ENCODE assay signal across 19 cellular contexts in genomic region chr9:87875839-87876545, GRCh38. TPM values are rescaled to one million over a fixed set of nuclear protein-coding genes. Genes with fewer than 3 reads are reported as not detected.
DNase-seq lines count a peak whose midpoint lies in the region; ATAC-seq, FAIRE-seq and TF ChIP-seq lines count a peak whose summit lies in the region.
"Had no signal": no experiment of that assay in that cellular context is flagged by ENCODE, and none has a peak within 500 bp of the region (broad histone marks: within the 10 kb centered on the region; RNA-seq: fewer than 3 reads in every experiment).

No MANE protein-coding gene starts in this region.

- no peaks in the 10 kb centered on the region for H3K27me3 Mint-ChIP-seq in Caco-2 (ENCODE audit: insufficient read depth, unreplicated experiment)
- H3K27me3 Mint-ChIP-seq in H9 (ENCODE audit: low read depth) = peaks cover 1% of the 10 kb centered on the region
- peaks cover 13% of the 10 kb centered on the region for H3K27me3 Mint-ChIP-seq in nephron (ENCODE audit: low read depth)

- H2BK12ac ChIP-seq in H9 (ENCODE audit: insufficient read length, low read depth, low read length) = no peak overlapping the region
- 0 out of 2 replicates have a peak overlapping the region, but pooled peaks have one; percentile 27 for H2BK12ac ChIP-seq in H1 (ENCODE audit: low read depth, low read length)

- TF ChIP-seq EP300 in H1 (IDR thresholded peaks at IDR 0.05; ENCODE audit: borderline replicate concordance in 1 of 2, low read depth in 2 of 2, low read length in 2 of 2) = no peak

- H4K5ac ChIP-seq in H9 (ENCODE audit: insufficient read length, low read depth, low read length) = no peak overlapping the region
- no peak overlapping the region for H4K5ac ChIP-seq in H1 (ENCODE audit: insufficient read length, low read depth, low read length)

- no peak overlapping the region for H3K27ac ChIP-seq in H9 (ENCODE audit: insufficient read length, low read depth, low read length)
- H3K27ac ChIP-seq in H1 (ENCODE audit: low read depth, low read length) = no peak overlapping the region
- H3K27ac ChIP-seq in GM23248 = no peak overlapping the region
- no peak overlapping the region for H3K27ac ChIP-seq in right cardiac atrium (ENCODE audit: low read length)
- H3K27ac ChIP-seq: BLaER1 had no signal

- H2BK120ac ChIP-seq in H9 (ENCODE audit: low read depth, low read length, poor library complexity, severe bottlenecking) = no peak overlapping the region
- H2BK120ac ChIP-seq in H1 (replicated peaks; ENCODE audit: low read depth, low read length) = no peak overlapping the region

- no peak overlapping the region for H3K56ac ChIP-seq in H9 (ENCODE audit: insufficient read length, low read depth, low read length)
- no peak overlapping the region for H3K56ac ChIP-seq in H1 (replicated peaks; ENCODE audit: insufficient read length, low read depth, low read length)

- H3K9ac ChIP-seq in H9 (ENCODE audit: extremely low read depth, insufficient read length, low read length) (no peak overlapping the region), H1 (replicated peaks in 1 of 4; ENCODE audit: extremely low read depth in 1 of 4, low read depth in 3 of 4, low read length in 3 of 4) (no peak overlapping the region), GM23248 (no peak overlapping the region)
- H3K9ac ChIP-seq: BLaER1 had no signal

- H3K18ac ChIP-seq in H9 (ENCODE audit: insufficient read length, low read depth, low read length) (no peak overlapping the region), H1 (ENCODE audit: extremely low read depth, low read length) (no peak overlapping the region; the same call in 1 of the 2 replicates)

- H3K27me3 ChIP-seq in Caco-2 (replicated peaks; ENCODE audit: control insufficient read depth, insufficient read depth, low read length) = no peaks in the 10 kb centered on the region
- no peaks in the 10 kb centered on the region for H3K27me3 ChIP-seq in H9 (ENCODE audit: insufficient read depth, low read length)
- no peaks in the 10 kb centered on the region; a peak in 1 of 7 replicates for H3K27me3 ChIP-seq in H1 (replicated peaks in 1 of 4; ENCODE audit: control insufficient read depth in 3 of 4, extremely low read depth in 1 of 4, insufficient read depth in 3 of 4, low read length in 3 of 4)
- no peaks in the 10 kb centered on the region for H3K27me3 ChIP-seq in GM23248 (replicated peaks; ENCODE audit: insufficient read depth)
- H3K27me3 ChIP-seq in right cardiac atrium (ENCODE audit: control insufficient read depth, insufficient read depth) = no peaks in the 10 kb centered on the region
- H3K27me3 ChIP-seq in BE2C = no peaks in the 10 kb centered on the region
- H3K27me3 ChIP-seq: BLaER1 had no signal

- H3K4me3 ChIP-seq in Caco-2 (ENCODE audit: low read depth, low read length) (no peak overlapping the region), H1 (ENCODE audit: extremely low read depth in 1 of 4, insufficient read depth in 2 of 4, low read depth in 3 of 4, low read length in 4 of 4) (no peak overlapping the region), GM23248 (no peak overlapping the region), right cardiac atrium (ENCODE audit: low read length) (no peak overlapping the region), BE2C (ENCODE audit: low read depth, low read length) (no peak overlapping the region)
- H3K4me3 ChIP-seq: BLaER1, HAP-1 had no signal

- no TSS peak for BruUV-seq in Caco-2 (replicated peaks; lab: Mats Ljungman, UMichigan)

- H3K23me2 ChIP-seq in H9 (ENCODE audit: insufficient read length, low read depth, low read length, poor library complexity, severe bottlenecking) = no peaks in the 10 kb centered on the region
- H3K23me2 ChIP-seq in H1 (ENCODE audit: low read depth, low read length) = no peaks in the 10 kb centered on the region; the same call in 1 of the 2 replicates

- H2BK20ac ChIP-seq in H9 (ENCODE audit: low read depth, low read length, poor library complexity, severe bottlenecking) (no peak overlapping the region), H1 (ENCODE audit: low read length) (no peak overlapping the region; the same call in 1 of the 2 replicates)

- POLR2A ChIA-PET in Caco-2 (lab: Charles Lee) (no interaction called here), H1 (lab: Charles Lee; ENCODE audit: partially characterized antibody) (no interaction called here)

- H3K23ac ChIP-seq in H9 (ENCODE audit: insufficient read length, low read depth, low read length) (no peak overlapping the region), H1 (ENCODE audit: insufficient read length) (no peak overlapping the region)

- in situ Hi-C loops in GM23248 (cut with MboI) = no loop called here

- H2BK5ac ChIP-seq in H9 (ENCODE audit: insufficient read length, low read length) (no peak overlapping the region), H1 (ENCODE audit: low read depth, low read length) (no peak overlapping the region)

- H3K79me1 ChIP-seq in H9 (ENCODE audit: insufficient read depth, low read depth, low read length, poor library complexity, severe bottlenecking) (no peaks in the 10 kb centered on the region), H1 (ENCODE audit: low read depth, low read length) (no peaks in the 10 kb centered on the region)

- H3K9me3 Mint-ChIP-seq in Caco-2 (ENCODE audit: unreplicated experiment) (no peaks in the 10 kb centered on the region), H9 (peaks cover 0 to 9% of the 10 kb centered on the region in 2 experiments; a peak in 2 of 5 replicates), nephron (peaks cover 3% of the 10 kb centered on the region)
- H3K9me3 Mint-ChIP-seq: CD8-positive, alpha-beta memory T cell had no signal

- no peak for ATAC-seq in right cardiac atrium

- H4K20me1 ChIP-seq in H9 (ENCODE audit: control insufficient read depth, insufficient read depth, insufficient read length) = no peaks in the 10 kb centered on the region
- no peaks in the 10 kb centered on the region for H4K20me1 ChIP-seq in H1 (replicated peaks in 1 of 2; ENCODE audit: control insufficient read depth in 1 of 2, insufficient read depth in 2 of 2, low read length in 2 of 2)
- H4K20me1 ChIP-seq in GM23248 (ENCODE audit: insufficient read depth) = no peaks in the 10 kb centered on the region
- H4K20me1 ChIP-seq: BLaER1 had no signal

- TF ChIP-seq CTCF in Caco-2 (IDR thresholded peaks at IDR 0.05; ENCODE audit: insufficient read depth in 1 of 2, low read depth in 1 of 2, low read length in 1 of 2, severe bottlenecking in 1 of 2, unreplicated experiment in 1 of 2) (no peak), H9 (conservative IDR thresholded peaks at IDR 0.05) (no peak), H1 (IDR thresholded peaks at IDR 0.05; ENCODE audit: control extremely low read depth in 1 of 3, insufficient read depth in 1 of 3, low read depth in 1 of 3, low read length in 3 of 3) (no peak), nephron (IDR thresholded peaks at IDR 0.05; ENCODE audit: unreplicated experiment in 3 of 3) (no peak), BE2C (IDR thresholded peaks at IDR 0.05; ENCODE audit: low read depth, low read length) (no peak)

- no CpG with 5 or more reads among the region's 5 CpGs for WGBS in H9 (ENCODE audit: extremely low coverage, insufficient read length, low lambda C conversion rate)
- WGBS in H1 (ENCODE audit: extremely low coverage in 1 of 2, insufficient coverage in 1 of 2, insufficient read length in 1 of 2, insufficient replicate concordance in 2 of 2, low coverage in 1 of 2, low lambda C conversion rate in 2 of 2, missing lambda C conversion rate in 1 of 2), 2 experiments = 67% methylated on average over 5 of the region's 5 CpGs; no CpG with 5 or more reads in 1 of the 2 experiments
- 77 to 82% methylated on average over 5 of the region's 5 CpGs for WGBS in GM23248 (ENCODE audit: low coverage in 1 of 2, low lambda C conversion rate in 2 of 2, missing lambda C conversion rate in 2 of 2), 2 experiments
- WGBS in right cardiac atrium = 59% methylated on average over 5 of the region's 5 CpGs

- no peak overlapping the region for H2AK5ac ChIP-seq in H9 (ENCODE audit: insufficient read length, low read length)
- peak overlapping the region; percentile 19; the same call in 1 of the 2 replicates for H2AK5ac ChIP-seq in H1 (ENCODE audit: low read depth, low read length)

- H3K4me1 Mint-ChIP-seq in Caco-2 (ENCODE audit: low read depth, unreplicated experiment) (peaks cover 17% of the 10 kb centered on the region), H9 (peaks cover 34 to 35% of the 10 kb centered on the region in 2 experiments), nephron (peaks cover 36% of the 10 kb centered on the region)
- H3K4me1 Mint-ChIP-seq: CD8-positive, alpha-beta memory T cell had no signal

- H3K14ac ChIP-seq in H9 (ENCODE audit: insufficient read depth, low read length) (no peak overlapping the region), H1 (ENCODE audit: insufficient read length) (no peak overlapping the region)

- intact Hi-C loops in Caco-2 (cut with micrococcal nuclease; ENCODE audit: unreplicated experiment) (no loop called here), right cardiac atrium (cut with DNase I) (no loop called here)

- H3K36me3 ChIP-seq in Caco-2 (ENCODE audit: control insufficient read depth, insufficient read depth, low read length) (no peaks in the 10 kb centered on the region), H1 (ENCODE audit: control insufficient read depth in 2 of 4, insufficient read depth in 4 of 4, low read length in 3 of 4) (no peaks in the 10 kb centered on the region), GM23248 (ENCODE audit: low read depth) (no peaks in the 10 kb centered on the region), BE2C (no peaks in the 10 kb centered on the region)
- H3K36me3 ChIP-seq: BLaER1, HAP-1 had no signal

- no peaks in the 10 kb centered on the region for H3K9me2 ChIP-seq in GM23248 (ENCODE audit: insufficient read depth)

- H3K4me1 ChIP-seq in Caco-2 = peaks cover 25% of the 10 kb centered on the region
- H3K4me1 ChIP-seq in H9 (ENCODE audit: insufficient read depth, low read length) = peaks cover 11% of the 10 kb centered on the region; the same call in 1 of the 2 replicates
- H3K4me1 ChIP-seq in H1 (replicated peaks in 1 of 4; ENCODE audit: control insufficient read depth in 3 of 4, insufficient read depth in 4 of 4, low read length in 3 of 4) = peaks cover 0 to 3% (median under 1%) of the 10 kb centered on the region in 4 experiments; a peak in 2 of 7 replicates
- H3K4me1 ChIP-seq in GM23248 (ENCODE audit: insufficient read depth) = peaks cover 13% of the 10 kb centered on the region
- no peaks in the 10 kb centered on the region for H3K4me1 ChIP-seq in right cardiac atrium (ENCODE audit: control insufficient read depth, insufficient read depth, low read length)
- peaks cover 7% of the 10 kb centered on the region for H3K4me1 ChIP-seq in BE2C
- H3K4me1 ChIP-seq: BLaER1, HAP-1 had no signal

- H3K36me3 Mint-ChIP-seq in Caco-2 (ENCODE audit: insufficient read depth, unreplicated experiment) (no peaks in the 10 kb centered on the region), H9 (ENCODE audit: insufficient read depth in 1 of 3, low read depth in 3 of 3) (peaks cover 2 to 8% (median 3%) of the 10 kb centered on the region in 3 experiments; a peak in 4 of 7 replicates), nephron (ENCODE audit: low read depth) (no peaks in the 10 kb centered on the region)
- H3K36me3 Mint-ChIP-seq: CD8-positive, alpha-beta memory T cell had no signal

- H3F3A ChIP-seq in GM23248 (ENCODE audit: insufficient read depth) = peaks cover 21% of the 10 kb centered on the region

- H4K8ac ChIP-seq in H9 (replicated peaks; ENCODE audit: insufficient read length, low read depth, low read length) = no peak overlapping the region
- H4K8ac ChIP-seq in H1 (ENCODE audit: extremely low read depth, insufficient read depth, low read length) = no peak overlapping the region

- FAIRE-seq in H1 (lab: Jason Lieb, UNC) = no peak
- FAIRE-seq: RCC 7860 had no signal

- CTCF ChIA-PET in Caco-2 (lab: Charles Lee) (no interaction called here), H1 (lab: Charles Lee; ENCODE audit: partially characterized antibody) (interaction anchor here (1.0 to 4.4 kb wide), 4 partner anchors 8 to 166 kb away, joined by 3 to 30 read pairs (median 5); partner anchors contain the start of gene SPATA31E1)

- no peak overlapping the region for H4K91ac ChIP-seq in H9 (ENCODE audit: insufficient read length, low read depth, low read length)
- H4K91ac ChIP-seq in H1 (replicated peaks; ENCODE audit: insufficient read length, low read length) = no peak overlapping the region

- DNase-seq in Caco-2 = no peak
- peak; percentile 25 for DNase-seq in H9
- peak in 1 of 2 experiments; percentile 43 for DNase-seq in H1 (ENCODE audit: low read depth in 1 of 2, low spot score in 2 of 2)
- no peak for DNase-seq in GM23248
- no peak for DNase-seq in NCI-H1930 (lab: John Stamatoyannopoulos, UW)
- no peak for DNase-seq in right cardiac atrium
- DNase-seq in BE2C = no peak
- DNase-seq: CD8-positive, alpha-beta memory T cell; Karpas-422; NCI-H1105 treated with DMSO at 0.1 percent for 48 hours; NCI-H187 treated with DMSO at 0.1 percent for 48 hours; NCI-H2171; NCI-H510A; NCI-H82; SHP77 had no signal

- no peak overlapping the region for H3K4me2 ChIP-seq in H9 (ENCODE audit: insufficient read depth, insufficient read length, low read length)
- no peak overlapping the region for H3K4me2 ChIP-seq in H1 (ENCODE audit: insufficient read depth in 1 of 2, low read depth in 2 of 2, low read length in 2 of 2)
- no peak overlapping the region for H3K4me2 ChIP-seq in GM23248 (ENCODE audit: unreplicated experiment)
- H3K4me2 ChIP-seq: BLaER1 had no signal

- H3K4ac ChIP-seq in H9 (ENCODE audit: low read depth, low read length) = no peak overlapping the region
- H3K4ac ChIP-seq in H1 (replicated peaks; ENCODE audit: insufficient read length, low read depth, low read length) = no peak overlapping the region

- no peak overlapping the region for H3T11ph ChIP-seq in H9 (ENCODE audit: low read length)

- no peak overlapping the region for H2AFZ ChIP-seq in H9 (ENCODE audit: low read length)
- no peak overlapping the region for H2AFZ ChIP-seq in H1 (ENCODE audit: low read length)
- no peak overlapping the region for H2AFZ ChIP-seq in GM23248

- no peaks in the 10 kb centered on the region for H3K79me2 ChIP-seq in H9 (ENCODE audit: insufficient read depth, low read length)
- no peaks in the 10 kb centered on the region for H3K79me2 ChIP-seq in H1 (ENCODE audit: control insufficient read depth in 1 of 2, insufficient read depth in 2 of 2, low read length in 2 of 2)
- no peaks in the 10 kb centered on the region for H3K79me2 ChIP-seq in GM23248 (ENCODE audit: insufficient read depth)

- TF ChIP-seq POLR2A in H1 (IDR thresholded peaks at IDR 0.05; ENCODE audit: control extremely low read depth in 1 of 2, low read depth in 2 of 2, low read length in 2 of 2) = no peak

- no peak overlapping the region for H2BK15ac ChIP-seq in H9 (ENCODE audit: low read depth, low read length)
- no peak overlapping the region for H2BK15ac ChIP-seq in H1 (ENCODE audit: low read length)

- H3K9me3 ChIP-seq in Caco-2 = no peaks in the 10 kb centered on the region
- H3K9me3 ChIP-seq in H9 (ENCODE audit: control insufficient read depth, low read depth, low read length) = no peaks in the 10 kb centered on the region
- H3K9me3 ChIP-seq in H1 (ENCODE audit: insufficient read depth in 2 of 2, low read depth in 1 of 2, low read length in 1 of 2) = no peaks in the 10 kb centered on the region; a peak in 1 of 4 replicates
- H3K9me3 ChIP-seq in GM23248 (ENCODE audit: low read depth) = no peaks in the 10 kb centered on the region
- H3K9me3 ChIP-seq in right cardiac atrium (ENCODE audit: control insufficient read depth, low read length) = no peaks in the 10 kb centered on the region
- no peaks in the 10 kb centered on the region; the same call in 1 of the 2 replicates for H3K9me3 ChIP-seq in BE2C
- H3K9me3 ChIP-seq: BLaER1, HAP-1 had no signal

- H3K4me3 Mint-ChIP-seq in Caco-2 (ENCODE audit: unreplicated experiment) (no peak overlapping the region), H9 (no peak overlapping the region), nephron (no peak overlapping the region)
- H3K4me3 Mint-ChIP-seq: CD8-positive, alpha-beta memory T cell had no signal

- no peak for TF ChIP-seq RAD21 in H1 (IDR thresholded peaks at IDR 0.05 in 1 of 2, conservative IDR thresholded peaks at IDR 0.05 in 1 of 2; ENCODE audit: low read depth in 2 of 2, low read length in 2 of 2)

- H3K27ac Mint-ChIP-seq in Caco-2 (ENCODE audit: unreplicated experiment) (peak overlapping the region; percentile 30), H9 (no peak overlapping the region; a peak in 1 of 7 replicates), nephron (peak overlapping the region; percentile 90 to 96 (median 91))
- H3K27ac Mint-ChIP-seq: CD8-positive, alpha-beta memory T cell had no signal

RNA-seq across cellular contexts. Expression of gene SPATA31E1, which starts 6.7 kb away (rescaled TPM):
- not detected in 2 replicates for total RNA-seq in Caco-2 (2022)
- 0.07 and 0.09 TPM in 2 replicates for total RNA-seq in H9 (2021)
- 0.09 TPM in 1 of 2 replicates, not detected in the other for total RNA-seq in H1 (2021; fragmentation: NEBNext Ultra II Directional; extraction: Animal tissue kit (Norgen Biotek cat#: 25700))
- 0.05 and 0.09 TPM in 2 replicates for polyA plus RNA-seq in H1 (2011; rRNA removed)
- 0.08 TPM for polyA plus RNA-seq in H1 (2011; cell fraction: cytosol; rRNA removed)
- polyA plus RNA-seq in H1 (2011; cell fraction: nucleus; rRNA removed) = 0.24 TPM
- polyA plus RNA-seq in H1 (2012, experiment 1 of 2) = 0.08 to 0.14 TPM (median 0.08 TPM) in 3 of 4 replicates, not detected in the other
- polyA plus RNA-seq in H1 (2012, experiment 2 of 2) = 0.04 TPM
- polyA plus RNA-seq in H1 (2013, experiment 1 of 2) = 0.08 TPM
- polyA plus RNA-seq in H1 (2013, experiment 2 of 2) = 0.06 TPM
- 0.22 and 0.32 TPM in 2 replicates for polyA minus RNA-seq in H1 (2011; rRNA and poly(A)+ RNA removed)
- polyA minus RNA-seq in H1 (2011; cell fraction: cytosol; rRNA and poly(A)+ RNA removed) = not detected
- polyA minus RNA-seq in H1 (2011; cell fraction: nucleus; rRNA and poly(A)+ RNA removed) = 0.60 TPM
- total RNA-seq in GM23248 (2014; rRNA removed; shearing (Covaris generic)) = not detected in 2 replicates
- not detected in 2 replicates for polyA plus RNA-seq in GM23248 (2016; fragmentation: Nextera tagmentation; extraction: Ambion mirVana)
- not detected for total RNA-seq in right cardiac atrium
- not detected for polyA plus RNA-seq in right cardiac atrium
- not detected for polyA plus RNA-seq in BE2C (2012; ENCODE audit: insufficient read depth, insufficient read length, low read depth)
- total RNA-seq: CD8-positive, alpha-beta memory T cell had no signal
- polyA plus RNA-seq: CD8-positive, alpha-beta memory T cell had no signal

RNA-seq across cellular contexts. Expression of gene SPATA31C1, which starts 41.8 kb away (rescaled TPM):
- total RNA-seq in Caco-2 (2022) = not detected in 2 replicates
- total RNA-seq in H9 (2021) = 0.15 TPM in 2 replicates
- total RNA-seq in H1 (2021; fragmentation: NEBNext Ultra II Directional; extraction: Animal tissue kit (Norgen Biotek cat#: 25700)) = 0.11 TPM in 1 of 2 replicates, not detected in the other
- 0.15 and 0.19 TPM in 2 replicates for polyA plus RNA-seq in H1 (2011; rRNA removed)
- 0.16 TPM for polyA plus RNA-seq in H1 (2011; cell fraction: cytosol; rRNA removed)
- polyA plus RNA-seq in H1 (2011; cell fraction: nucleus; rRNA removed) = 0.24 TPM
- 0.17 to 0.35 TPM (median 0.26 TPM) in 4 replicates for polyA plus RNA-seq in H1 (2012, experiment 1 of 2)
- 0.16 TPM for polyA plus RNA-seq in H1 (2012, experiment 2 of 2)
- 0.10 TPM for polyA plus RNA-seq in H1 (2013, experiment 1 of 2)
- 0.13 TPM for polyA plus RNA-seq in H1 (2013, experiment 2 of 2)
- polyA minus RNA-seq in H1 (2011; rRNA and poly(A)+ RNA removed) = 0.17 and 0.28 TPM in 2 replicates
- 0.29 TPM for polyA minus RNA-seq in H1 (2011; cell fraction: cytosol; rRNA and poly(A)+ RNA removed)
- 0.40 TPM for polyA minus RNA-seq in H1 (2011; cell fraction: nucleus; rRNA and poly(A)+ RNA removed)
- total RNA-seq in GM23248 (2014; rRNA removed; shearing (Covaris generic)) = not detected in 2 replicates
- polyA plus RNA-seq in GM23248 (2016; fragmentation: Nextera tagmentation; extraction: Ambion mirVana) = not detected in 2 replicates
- not detected for total RNA-seq in right cardiac atrium
- polyA plus RNA-seq in right cardiac atrium = not detected
- polyA plus RNA-seq in BE2C (2012; ENCODE audit: insufficient read depth, insufficient read length, low read depth) = not detected
- total RNA-seq: CD8-positive, alpha-beta memory T cell had no signal
- polyA plus RNA-seq: CD8-positive, alpha-beta memory T cell had no signal

Comparison
In these comparisons a context has a peak if more than half of its experiments do, and no peak if none do; other contexts are left out.
1. H3K27ac Mint-ChIP-seq: peak in Caco-2 (single experiment) and nephron (3 of 3); none in H9 (0 of 3).